10 cellular contexts compared by ENCODE assay signal in genomic region chr12:119681953-119682352, GRCh38. TPM values are rescaled to one million over a fixed set of nuclear protein-coding genes. Genes with fewer than 3 reads are reported as not detected.
DNase-seq lines count a peak whose midpoint lies in the region; ATAC-seq and TF ChIP-seq lines count a peak whose summit lies in the region.
"Had no signal": no experiment of that assay in that cellular context is flagged by ENCODE, and none has a peak within 500 bp of the region (broad histone marks: within the 10 kb centered on the region; RNA-seq: fewer than 3 reads in every experiment).

No MANE protein-coding gene starts in this region.

- H3K9ac ChIP-seq in mesendoderm (ENCODE audit: low read length) = no peak overlapping the region

- in situ Hi-C loops in gastrocnemius medialis (cut with MboI; ENCODE audit: low sequenced_read_pairs in 4 of 4) = no loop called here

- H3K9me3 ChIP-seq in breast epithelium (no peaks in the 10 kb centered on the region), upper lobe of right lung (no peaks in the 10 kb centered on the region), gastrocnemius medialis (no peaks in the 10 kb centered on the region)

- H3K4ac ChIP-seq in mesendoderm (ENCODE audit: low read depth, low read length) = no peak overlapping the region

- H3K36me3 Mint-ChIP-seq in MCF 10A (ENCODE audit: insufficient read depth, unreplicated experiment) = peaks cover 41% of the 10 kb centered on the region

- H3K27ac ChIP-seq in breast epithelium (peak overlapping the region; percentile 3 to 23), dorsolateral prefrontal cortex (peak overlapping the region in 38 of 59 donors; percentile 2 to 94 (median 50)), upper lobe of right lung (peak overlapping the region; percentile 51), gastrocnemius medialis (peak overlapping the region in 2 of 4 donors; percentile 21 to 65), mesendoderm (ENCODE audit: low read depth, low read length) (no peak overlapping the region)

- no peak overlapping the region for H3K23ac ChIP-seq in mesendoderm (ENCODE audit: low read length)

- DNase-seq in breast epithelium (ENCODE audit: low spot score in 2 of 2) (no peak), MCF 10A (ENCODE audit: unreplicated experiment) (no peak), dorsolateral prefrontal cortex (no peak), upper lobe of right lung (no peak), gastrocnemius medialis (no peak), COLO668 (lab: John Stamatoyannopoulos, UW; ENCODE audit: unreplicated experiment) (no peak), mesendoderm (no peak)
- DNase-seq: COR-L47, NCI-H345 had no signal

- TF ChIP-seq CTCF in breast epithelium (IDR thresholded peaks at IDR 0.05) (no peak), MCF 10A (IDR thresholded peaks at IDR 0.05; ENCODE audit: unreplicated experiment) (no peak), dorsolateral prefrontal cortex (IDR thresholded peaks at IDR 0.05 in 54 of 56, conservative IDR thresholded peaks at IDR 0.05 in 2 of 56; ENCODE audit: low read depth in 1 of 56, partially characterized antibody in 56 of 56) (no peak), upper lobe of right lung (IDR thresholded peaks at IDR 0.05) (no peak), gastrocnemius medialis (IDR thresholded peaks at IDR 0.05 in 4 of 5, conservative IDR thresholded peaks at IDR 0.05 in 1 of 5) (no peak)

- WGBS in mesendoderm (ENCODE audit: extremely low coverage, insufficient coverage, low lambda C conversion rate) = no CpG with 5 or more reads among the region's 5 CpGs

- CTCF ChIA-PET in MCF 10A (lab: Yijun Ruan, JAX) = interaction anchor here (0.6 to 5.7 kb wide), 7 partner anchors 12 to 398 kb away, joined by 3 to 25 read pairs (median 4); partner anchors contain the start of gene PRKAB1

- BruUV-seq in MCF 10A (replicated peaks; lab: Mats Ljungman, UMichigan) = no TSS peak

- H3K27me3 ChIP-seq in breast epithelium (no peaks in the 10 kb centered on the region), dorsolateral prefrontal cortex (no peaks in the 10 kb centered on the region), upper lobe of right lung (no peaks in the 10 kb centered on the region), gastrocnemius medialis (no peaks in the 10 kb centered on the region), mesendoderm (ENCODE audit: insufficient read depth, low read length, poor library complexity) (no peaks in the 10 kb centered on the region)

- peaks cover 21% of the 10 kb centered on the region for H3K36me3 ChIP-seq in breast epithelium
- peaks cover 54% of the 10 kb centered on the region for H3K36me3 ChIP-seq in upper lobe of right lung
- peaks cover 3 to 55% of the 10 kb centered on the region in 2 donors for H3K36me3 ChIP-seq in gastrocnemius medialis
- peaks cover 11% of the 10 kb centered on the region for H3K36me3 ChIP-seq in mesendoderm (ENCODE audit: control insufficient read depth, insufficient read depth, low read length)

- no peak overlapping the region for H2BK120ac ChIP-seq in mesendoderm (ENCODE audit: low read depth, low read length)

- intact Hi-C loops in breast epithelium (cut with DNase I; ENCODE audit: low total_unique reads) (no loop called here), MCF 10A (cut with micrococcal nuclease) (no loop called here), dorsolateral prefrontal cortex (cut with DNase I) (no loop called here), upper lobe of right lung (cut with DNase I) (no loop called here), gastrocnemius medialis (cut with DNase I; ENCODE audit: low total_unique reads) (no loop called here)

- H3K4me1 Mint-ChIP-seq in MCF 10A (ENCODE audit: insufficient read depth, unreplicated experiment) = no peaks in the 10 kb centered on the region

- no peak overlapping the region for H3K4me2 ChIP-seq in mesendoderm (ENCODE audit: low read length)

- H3K9me3 Mint-ChIP-seq in MCF 10A (ENCODE audit: unreplicated experiment) = no peaks in the 10 kb centered on the region

- no peak overlapping the region for H3K4me3 Mint-ChIP-seq in MCF 10A (ENCODE audit: unreplicated experiment)

- H2BK5ac ChIP-seq in mesendoderm (ENCODE audit: low read length) = no peak overlapping the region

- no peaks in the 10 kb centered on the region for H3K79me2 ChIP-seq in mesendoderm (ENCODE audit: control insufficient read depth, insufficient read depth, low read length)

- no peak overlapping the region for H4K8ac ChIP-seq in mesendoderm (ENCODE audit: low read depth, low read length)

- H3K4me3 ChIP-seq in breast epithelium (no peak overlapping the region), dorsolateral prefrontal cortex (no peak overlapping the region), upper lobe of right lung (no peak overlapping the region), gastrocnemius medialis (no peak overlapping the region), mesendoderm (ENCODE audit: low read length) (no peak overlapping the region)

- H3K56ac ChIP-seq in mesendoderm (ENCODE audit: low read length) = no peak overlapping the region

- H3K18ac ChIP-seq in mesendoderm (ENCODE audit: low read length) = no peak overlapping the region

- no peaks in the 10 kb centered on the region for H3K27me3 Mint-ChIP-seq in MCF 10A (ENCODE audit: insufficient read depth, unreplicated experiment)

- no peaks in the 10 kb centered on the region for H3K79me1 ChIP-seq in mesendoderm (ENCODE audit: low read length)

- peak; percentile 51 for ATAC-seq in HG03103 (IDR thresholded peaks at IDR 0.05; ENCODE audit: low read depth, unreplicated experiment)
- no peak for ATAC-seq in upper lobe of right lung
- no peak for ATAC-seq in gastrocnemius medialis

- H3K27ac Mint-ChIP-seq in MCF 10A (ENCODE audit: low read depth, unreplicated experiment) = no peak overlapping the region

- no peak overlapping the region for H2AK5ac ChIP-seq in mesendoderm (ENCODE audit: low read length)

- H3K4me1 ChIP-seq in breast epithelium (no peaks in the 10 kb centered on the region), upper lobe of right lung (peaks cover 15% of the 10 kb centered on the region), gastrocnemius medialis (peaks cover 7 to 42% of the 10 kb centered on the region in 2 donors), mesendoderm (ENCODE audit: control insufficient read depth, low read depth, low read length) (no peaks in the 10 kb centered on the region)

- TF ChIP-seq POLR2A in breast epithelium (IDR thresholded peaks at IDR 0.05) = no peak
- no peak for TF ChIP-seq POLR2A in gastrocnemius medialis (IDR thresholded peaks at IDR 0.05)

- no peak overlapping the region for H2BK15ac ChIP-seq in mesendoderm (replicated peaks; ENCODE audit: low read depth)

- POLR2A ChIA-PET in MCF 10A (lab: Yijun Ruan, JAX) = interaction anchor here (1.1 to 1.9 kb wide), 3 partner anchors 12 to 14 kb away, joined by 4 to 11 read pairs (median 5); partner anchors contain the start of gene PRKAB1

- no peak overlapping the region for H4K5ac ChIP-seq in mesendoderm (ENCODE audit: low read length)

RNA-seq across cellular contexts. Expression of gene PRKAB1, which starts 14.0 kb away (rescaled TPM):
- total RNA-seq in breast epithelium (10 to 100 TPM; 20.2 to 39.0 (median 31.9) TPM), MCF 10A (2022) (22.5 and 27.2 TPM in 2 replicates), dorsolateral prefrontal cortex (10 to 100 TPM; 17.0 to 44.5 (median 30.2) TPM), upper lobe of right lung (54.7 TPM), gastrocnemius medialis (10 to 100 TPM in 3 of 4 donors, 1 to 10 TPM in 1; 7.1 to 21.0 (median 17.6) TPM)
- polyA plus RNA-seq in mesendoderm (2013, experiment 1 of 2) = 21.5 TPM
- 19.4 TPM for polyA plus RNA-seq in mesendoderm (2013, experiment 2 of 2)
